Comparison of ENCODE assay signal across 1 cellular context in the genomic region with DNA sequence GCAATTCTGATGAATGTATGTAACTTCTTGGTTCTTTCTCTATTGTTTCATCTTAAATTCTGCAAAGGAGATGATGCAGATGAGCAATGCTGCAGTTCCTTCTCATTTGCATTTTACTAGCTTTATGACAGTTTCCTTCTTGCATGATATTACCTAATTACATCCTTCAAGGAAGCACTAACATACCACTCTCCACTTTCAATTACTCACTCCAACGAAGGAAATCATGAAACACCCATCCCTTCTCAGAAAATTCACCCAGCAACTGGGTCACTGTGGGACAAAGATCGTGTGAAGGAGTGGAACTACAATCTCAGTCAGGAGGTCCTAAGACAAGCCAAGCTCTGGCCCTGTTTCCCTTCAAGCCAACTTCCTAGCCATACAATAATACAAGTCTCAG.
TF ChIP-seq lines count a peak whose summit lies in the region.

No MANE protein-coding gene starts in this region.

TF ChIP-seq in H1, 55 proteins besides CTCF, POLR2A, EP300 and RAD21:
- TF ChIP-seq YY1 (IDR thresholded peaks at IDR 0.05; ENCODE audit: low read depth, low read length) (no peak), FOSL1 (IDR thresholded peaks at IDR 0.05; ENCODE audit: insufficient read depth, low read depth, low read length) (no peak), TAF1 (IDR thresholded peaks at IDR 0.05; ENCODE audit: low read depth, low read length) (no peak), EGR1 (IDR thresholded peaks at IDR 0.05; ENCODE audit: borderline replicate concordance, low read depth, low read length) (no peak), JUND (IDR thresholded peaks at IDR 0.05; ENCODE audit: low read length) (no peak), POLR2AphosphoS5 (IDR thresholded peaks at IDR 0.05; ENCODE audit: low read depth, low read length) (no peak), KDM1A (IDR thresholded peaks at IDR 0.05; ENCODE audit: borderline replicate concordance, low read length) (no peak), BRCA1 (IDR thresholded peaks at IDR 0.05; ENCODE audit: low read depth, low read length) (no peak)
